ENCODE assay signal across 8 cellular contexts in genomic region chr11:124108158-124108557, GRCh38. TPM values are rescaled to one million over a fixed set of nuclear protein-coding genes. Genes with fewer than 3 reads are reported as not detected.
DNase-seq lines count a peak whose midpoint lies in the region; ATAC-seq and TF ChIP-seq lines count a peak whose summit lies in the region.

No MANE protein-coding gene starts in this region.

- peak; percentile 33 for DNase-seq in activated naive CD4-positive, alpha-beta T cell treated with anti-CD3 and anti-CD28 coated beads, Interleukin-2, amount 10 ng/mL, durations not matched to agents 7 days and 5 days
- DNase-seq in activated naive CD4-positive, alpha-beta T cell treated with Interleukin-2 at 50 U/mL for 16 hours, result no peak
- DNase-seq in adrenal gland (peak in 3 of 7 donors; percentile 32 to 53 (median 48)), neural progenitor cell (ENCODE audit: low spot score) (peak; percentile 34), HK-2 (ENCODE audit: unreplicated experiment) (no peak), hepatic stellate cell (ENCODE audit: low spot score) (no peak)
- DNase-seq in activated CD8-positive, alpha-beta memory T cell treated with anti-CD3 and anti-CD28 coated beads for 24 hours, result no peak

- peak; percentile 63 for ATAC-seq in HG03520 (IDR thresholded peaks at IDR 0.05; ENCODE audit: unreplicated experiment)

- H3K4me1 ChIP-seq in adrenal gland (replicated peaks in 1 of 2) (no peaks in the 10 kb centered on the region), neural progenitor cell (no peaks in the 10 kb centered on the region)

- H3K27ac ChIP-seq in adrenal gland (no peak overlapping the region), neural progenitor cell (no peak overlapping the region)

- no peak for TF ChIP-seq POLR2A in adrenal gland (IDR thresholded peaks at IDR 0.05)

- intact Hi-C loops in adrenal gland (cut with DNase I), result no loop called here

- no peak overlapping the region for H3K9ac ChIP-seq in neural progenitor cell

- no peaks in the 10 kb centered on the region for H3K27me3 Mint-ChIP-seq in activated naive CD4-positive, alpha-beta T cell treated with anti-CD3 and anti-CD28 coated beads, Interleukin-2, amount 10 ng/mL, durations not matched to agents 7 days and 5 days
- H3K27me3 Mint-ChIP-seq in neural progenitor cell (ENCODE audit: insufficient read depth, low read depth), result no peaks in the 10 kb centered on the region

- no peaks in the 10 kb centered on the region for H3K9me3 ChIP-seq in adrenal gland (replicated peaks in 1 of 3)
- no peaks in the 10 kb centered on the region for H3K9me3 ChIP-seq in neural progenitor cell (ENCODE audit: low read depth)

- no peaks in the 10 kb centered on the region for H4K20me1 ChIP-seq in neural progenitor cell (ENCODE audit: low read depth)

- H3K9me3 Mint-ChIP-seq in activated naive CD4-positive, alpha-beta T cell treated with anti-CD3 and anti-CD28 coated beads, Interleukin-2, amount 10 ng/mL, durations not matched to agents 7 days and 5 days, result no peaks in the 10 kb centered on the region
- H3K9me3 Mint-ChIP-seq in neural progenitor cell, result no peaks in the 10 kb centered on the region

- no peaks in the 10 kb centered on the region for H3K79me2 ChIP-seq in neural progenitor cell (ENCODE audit: low read depth)

- H3K36me3 Mint-ChIP-seq in activated naive CD4-positive, alpha-beta T cell treated with anti-CD3 and anti-CD28 coated beads, Interleukin-2, amount 10 ng/mL, durations not matched to agents 7 days and 5 days, result no peaks in the 10 kb centered on the region
- H3K36me3 Mint-ChIP-seq in neural progenitor cell, result no peaks in the 10 kb centered on the region

- H3K4me3 ChIP-seq in adrenal gland (no peak overlapping the region), neural progenitor cell (no peak overlapping the region)

- no peaks in the 10 kb centered on the region for H3K4me1 Mint-ChIP-seq in activated naive CD4-positive, alpha-beta T cell treated with anti-CD3 and anti-CD28 coated beads, Interleukin-2, amount 10 ng/mL, durations not matched to agents 7 days and 5 days
- H3K4me1 Mint-ChIP-seq in neural progenitor cell, result no peaks in the 10 kb centered on the region

- no peaks in the 10 kb centered on the region for H3K36me3 ChIP-seq in adrenal gland (replicated peaks in 1 of 2)
- H3K36me3 ChIP-seq in neural progenitor cell, result no peaks in the 10 kb centered on the region

- no peaks in the 10 kb centered on the region for H3F3A ChIP-seq in neural progenitor cell (ENCODE audit: low read depth)

- no peak overlapping the region for H3K4me2 ChIP-seq in neural progenitor cell

- CTCF ChIA-PET in activated naive CD4-positive, alpha-beta T cell treated with anti-CD3 and anti-CD28 coated beads, Interleukin-2, amount 10 ng/mL, durations not matched to agents 7 days and 5 days (lab: Charles Lee), result interaction anchor here (0.8 kb wide), 1 partner anchor 16 kb away, joined by 3 read pairs; no protein-coding TSS in a partner anchor

- H3K27me3 ChIP-seq in adrenal gland (no peaks in the 10 kb centered on the region), neural progenitor cell (no peaks in the 10 kb centered on the region)

- H3K4me3 Mint-ChIP-seq in activated naive CD4-positive, alpha-beta T cell treated with anti-CD3 and anti-CD28 coated beads, Interleukin-2, amount 10 ng/mL, durations not matched to agents 7 days and 5 days, result no peak overlapping the region
- no peak overlapping the region for H3K4me3 Mint-ChIP-seq in neural progenitor cell

- peak in 4 of 6 experiments; percentile 34 to 37 (median 35) for TF ChIP-seq CTCF in adrenal gland (IDR thresholded peaks at IDR 0.05)
- TF ChIP-seq CTCF in neural progenitor cell (IDR thresholded peaks at IDR 0.05), result peak; percentile 41

- no peak overlapping the region for H2AFZ ChIP-seq in neural progenitor cell (replicated peaks)

- H3K27ac Mint-ChIP-seq in activated naive CD4-positive, alpha-beta T cell treated with anti-CD3 and anti-CD28 coated beads, Interleukin-2, amount 10 ng/mL, durations not matched to agents 7 days and 5 days, result no peak overlapping the region
- H3K27ac Mint-ChIP-seq in neural progenitor cell, result no peak overlapping the region

- WGBS in adrenal gland, 4 donors, result 5 to 13% (median 6%) methylated on average over 1 of the region's 1 CpG

RNA-seq across cellular contexts. Expression of gene VWA5A, which starts 7.1 kb away (rescaled TPM):
- total RNA-seq in adrenal gland, result 10 to 100 TPM; 22.1 to 81.3 (median 41.0) TPM
- polyA plus RNA-seq in adrenal gland, result 10 to 100 TPM; 16.5 to 50.5 (median 26.4) TPM
- total RNA-seq in neural progenitor cell (ENCODE audit: low replicate concordance), result 24.5 and 27.3 TPM in 2 replicates

Comparison
In these comparisons a context has a peak if more than half of its experiments do, and no peak if none do; other contexts are left out.
1. DNase-seq: peak in activated naive CD4-positive, alpha-beta T cell treated with anti-CD3 and anti-CD28 coated beads, Interleukin-2, amount 10 ng/mL, durations not matched to agents 7 days and 5 days (single experiment) and neural progenitor cell (single experiment); none in activated naive CD4-positive, alpha-beta T cell treated with Interleukin-2 at 50 U/mL for 16 hours (single experiment), activated CD8-positive, alpha-beta memory T cell treated with anti-CD3 and anti-CD28 coated beads for 24 hours (single experiment), HK-2 (single experiment) and hepatic stellate cell (single experiment).